23 cellular contexts compared by ENCODE assay signal in genomic region chr9:23747088-23747748, GRCh38.
"Had no signal": no experiment of that assay in that cellular context is flagged by ENCODE, and none has a peak within 500 bp of the region (broad histone marks: within the 10 kb centered on the region; RNA-seq: fewer than 3 reads in every experiment).

No MANE protein-coding gene starts in this region.

- H3K27me3 ChIP-seq: stomach, testis had no signal

- H3K36me3 ChIP-seq: stomach, WERI-Rb-1 had no signal

- H3K4me1 Mint-ChIP-seq: activated CD8-positive, alpha-beta memory T cell treated with anti-CD3 and anti-CD28 coated beads, Interleukin-2, amount 10 ng/mL, durations not matched to agents 7 days and 5 days; activated naive CD8-positive, alpha-beta T cell treated with anti-CD3 and anti-CD28 coated beads for 36 hours; naive thymus-derived CD4-positive, alpha-beta T cell had no signal

- H3K4me1 ChIP-seq: psoas muscle, stomach, testis had no signal

- H3K36me3 Mint-ChIP-seq: activated CD4-positive, alpha-beta memory T cell treated with anti-CD3 and anti-CD28 coated beads for 36 hours; activated CD8-positive, alpha-beta memory T cell treated with anti-CD3 and anti-CD28 coated beads, Interleukin-2, amount 10 ng/mL, durations not matched to agents 7 days and 5 days; activated naive CD8-positive, alpha-beta T cell treated with anti-CD3 and anti-CD28 coated beads for 36 hours; naive thymus-derived CD4-positive, alpha-beta T cell; type B pancreatic cell had no signal

- H3K9me3 ChIP-seq: mucosa of descending colon, psoas muscle, stomach, testis had no signal

- H3K4me3 Mint-ChIP-seq: activated CD4-positive, alpha-beta memory T cell treated with anti-CD3 and anti-CD28 coated beads for 36 hours; activated CD8-positive, alpha-beta memory T cell treated with anti-CD3 and anti-CD28 coated beads, Interleukin-2, amount 10 ng/mL, durations not matched to agents 7 days and 5 days; activated naive CD8-positive, alpha-beta T cell treated with anti-CD3 and anti-CD28 coated beads for 36 hours; effector memory CD8-positive, alpha-beta T cell; naive thymus-derived CD4-positive, alpha-beta T cell; T-helper 1 cell treated with Interleukin-12 subunit alpha and Interleukin-12 subunit beta and Interleukin-4 antibody, amounts not matched to agents 30 μg/mL and 1 μg/mL, for 36 hours; type B pancreatic cell had no signal

- ATAC-seq: activated CD8-positive, alpha-beta memory T cell treated with anti-CD3 and anti-CD28 coated beads, Interleukin-2, amount 10 ng/mL, durations not matched to agents 7 days and 5 days; effector memory CD8-positive, alpha-beta T cell; left lobe of liver; mucosa of descending colon; naive thymus-derived CD4-positive, alpha-beta T cell; psoas muscle; right cardiac atrium had no signal

- H3K4me3 ChIP-seq: mucosa of descending colon, psoas muscle, stomach, testis had no signal

- H3K9me3 Mint-ChIP-seq: activated naive CD8-positive, alpha-beta T cell treated with anti-CD3 and anti-CD28 coated beads for 36 hours; type B pancreatic cell had no signal

- H3K27ac ChIP-seq: psoas muscle, stomach, testis, WERI-Rb-1 had no signal

- DNase-seq: activated CD4-positive, alpha-beta memory T cell treated with anti-CD3 and anti-CD28 coated beads for 36 hours; activated CD4-positive, alpha-beta T cell treated with anti-CD3 and anti-CD28 coated beads for 1 hour; activated CD8-positive, alpha-beta memory T cell treated with anti-CD3 and anti-CD28 coated beads, Interleukin-2, amount 10 ng/mL, durations not matched to agents 7 days and 5 days; activated naive CD4-positive, alpha-beta T cell; activated naive CD8-positive, alpha-beta T cell treated with anti-CD3 and anti-CD28 coated beads for 36 hours; amniotic stem cell; effector memory CD8-positive, alpha-beta T cell; foreskin melanocyte; hypothalamus; islet precursor cell; mucosa of descending colon; naive thymus-derived CD4-positive, alpha-beta T cell; psoas muscle; right cardiac atrium; small intestine; stimulated activated CD4-positive, alpha-beta T cell treated with anti-CD3 and anti-CD28 coated beads, Interleukin-15, amount 100 ng/mL, for 24 hours; stimulated activated CD4-positive, alpha-beta T cell treated with anti-CD3 and anti-CD28 coated beads, Interleukin-2, amount 100 ng/mL, for 48 hours; stomach; testis; WERI-Rb-1 had no signal

- H3K27ac Mint-ChIP-seq: activated CD4-positive, alpha-beta memory T cell treated with anti-CD3 and anti-CD28 coated beads for 36 hours; activated CD8-positive, alpha-beta memory T cell treated with anti-CD3 and anti-CD28 coated beads, Interleukin-2, amount 10 ng/mL, durations not matched to agents 7 days and 5 days; activated naive CD8-positive, alpha-beta T cell treated with anti-CD3 and anti-CD28 coated beads for 36 hours; effector memory CD8-positive, alpha-beta T cell; naive thymus-derived CD4-positive, alpha-beta T cell; T-helper 1 cell treated with Interleukin-12 subunit alpha and Interleukin-12 subunit beta and Interleukin-4 antibody, amounts not matched to agents 30 μg/mL and 1 μg/mL, for 36 hours; type B pancreatic cell had no signal
